8 cellular contexts compared by ENCODE assay signal in the genomic region with DNA sequence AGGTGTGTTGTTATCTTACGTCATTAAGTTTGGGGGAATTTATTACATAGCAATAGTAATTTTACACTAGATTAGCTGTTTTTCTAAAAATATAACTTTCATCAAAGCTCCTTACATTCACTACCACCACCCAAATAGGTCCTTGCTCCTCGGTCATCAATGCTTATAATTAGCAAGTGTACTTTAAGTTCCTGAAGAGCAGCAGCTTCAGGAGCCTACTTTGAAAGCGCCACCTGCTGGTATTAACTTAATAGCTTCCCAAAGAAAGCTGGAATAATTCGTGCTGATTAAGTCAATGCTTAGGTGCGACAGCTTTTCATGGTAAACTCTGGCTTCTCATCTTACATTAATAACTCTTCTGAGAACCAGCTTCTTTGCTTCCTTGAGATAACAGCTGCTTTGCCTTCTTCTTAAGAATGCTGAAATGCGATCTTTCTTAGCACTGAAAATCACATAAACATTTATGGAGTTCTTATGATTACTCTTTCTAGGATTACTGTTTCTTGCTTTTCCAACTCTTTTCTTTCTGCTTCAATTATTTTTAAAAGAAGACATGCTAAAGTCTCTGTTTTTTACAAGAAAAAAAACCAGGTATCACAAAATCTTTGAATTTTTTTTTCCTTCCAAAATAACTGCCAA. TPM values are rescaled to one million over a fixed set of nuclear protein-coding genes. Genes with fewer than 3 reads are reported as not detected.
A peak's percentile ranks its signal among the peaks of the same experiment; 100 is the strongest.
DNase-seq lines count a peak whose midpoint lies in the region; ATAC-seq and TF ChIP-seq lines count a peak whose summit lies in the region.

No MANE protein-coding gene starts in this region.

- 20 to 21% methylated on average over 6 of the region's 6 CpGs for WGBS in esophagus squamous epithelium, 2 donors

- TF ChIP-seq CTCF in NB4 (IDR thresholded peaks at IDR 0.05; ENCODE audit: low read depth, low read length), result peak; percentile 63
- peak; percentile 25 to 83 (median 73) for TF ChIP-seq CTCF in esophagus squamous epithelium (IDR thresholded peaks at IDR 0.05)
- TF ChIP-seq CTCF in neural crest cell (conservative IDR thresholded peaks at IDR 0.05), result peak; percentile 86

- H3K27ac Mint-ChIP-seq in neural crest cell (ENCODE audit: unreplicated experiment), result no peak overlapping the region

- peaks cover 3% of the 10 kb centered on the region for H3K36me3 Mint-ChIP-seq in neural crest cell (ENCODE audit: low read depth)

- peaks cover 0 to 15% (median 0%) of the 10 kb centered on the region in 3 donors for H3K4me1 ChIP-seq in esophagus squamous epithelium

- no peaks in the 10 kb centered on the region for H3K36me3 ChIP-seq in esophagus squamous epithelium

- H3K27me3 ChIP-seq in esophagus squamous epithelium, result no peaks in the 10 kb centered on the region

- no peak for TF ChIP-seq POLR2A in NB4 (IDR thresholded peaks at IDR 0.05; ENCODE audit: extremely low read depth, insufficient read length)
- TF ChIP-seq POLR2A in esophagus squamous epithelium (IDR thresholded peaks at IDR 0.05), result no peak

- H3K4me3 Mint-ChIP-seq in neural crest cell, result no peak overlapping the region

- no peak overlapping the region for H3K27ac ChIP-seq in esophagus squamous epithelium

- H3K4me1 Mint-ChIP-seq in neural crest cell, result no peaks in the 10 kb centered on the region

- H3K9me3 Mint-ChIP-seq in neural crest cell, result no peaks in the 10 kb centered on the region

- intact Hi-C loops in esophagus squamous epithelium (cut with DNase I), result loop anchor here (10.0 kb wide), 1 partner anchor 75 kb away; no protein-coding TSS in a partner anchor

- no peak for ATAC-seq in GM18873 (IDR thresholded peaks at IDR 0.05; ENCODE audit: low FRiP score, unreplicated experiment)

- DNase-seq in stimulated activated naive CD4-positive, alpha-beta T cell (lab: John Stamatoyannopoulos, UW), result peak in 4 of 6 experiments; percentile 14 to 52 (median 32)
- DNase-seq in stimulated activated naive CD4-positive, alpha-beta T cell treated with Interleukin-2 at 50 U/mL for 16 hours (lab: John Stamatoyannopoulos, UW), result no peak
- DNase-seq in NB4 (ENCODE audit: low read depth), result peak; percentile 73
- DNase-seq in SKM-1 treated with dmso at 0.1 percent for 144 hours (lab: John Stamatoyannopoulos, UW; ENCODE audit: unreplicated experiment), result peak; percentile 38
- no peak for DNase-seq in esophagus squamous epithelium (lab: John Stamatoyannopoulos, UW)
- peak; percentile 32 for DNase-seq in neural crest cell (ENCODE audit: low read depth, low spot score)
- no peak for DNase-seq in occipital lobe (lab: John Stamatoyannopoulos, UW)

- no peaks in the 10 kb centered on the region for H3K9me3 ChIP-seq in esophagus squamous epithelium

- H3K27me3 Mint-ChIP-seq in neural crest cell (ENCODE audit: low read depth), result no peaks in the 10 kb centered on the region

- no peak overlapping the region for H3K4me3 ChIP-seq in NB4 (ENCODE audit: low read depth, low read length)
- H3K4me3 ChIP-seq in esophagus squamous epithelium, result no peak overlapping the region

RNA-seq across cellular contexts. Expression of a gene that starts 10.0 kb away (rescaled TPM):
- total RNA-seq in esophagus squamous epithelium (1 to 10 TPM in 3 of 4 donors, under 1 TPM in 1; 0.83 to 5.1 (median 1.6) TPM), neural crest cell (8.3 and 9.4 TPM in 2 replicates), occipital lobe (8.0 TPM)

RNA-seq across cellular contexts. Expression of a gene that starts 14.6 kb away (rescaled TPM):
- total RNA-seq in esophagus squamous epithelium, result 10 to 100 TPM in 1 of 4 donors, 1 to 10 TPM in 3; 7.2 to 15.3 (median 8.0) TPM
- total RNA-seq in neural crest cell, result 27.6 and 31.4 TPM in 2 replicates
- total RNA-seq in occipital lobe, result 14.2 TPM

Comparison
In these comparisons a context has a peak if more than half of its experiments do, and no peak if none do; other contexts are left out.
1. DNase-seq: peak in stimulated activated naive CD4-positive, alpha-beta T cell (4 of 6), NB4 (single experiment), SKM-1 treated with dmso at 0.1 percent for 144 hours (single experiment) and neural crest cell (single experiment); none in stimulated activated naive CD4-positive, alpha-beta T cell treated with Interleukin-2 at 50 U/mL for 16 hours (single experiment), esophagus squamous epithelium (single experiment) and occipital lobe (single experiment).
2. Peak in every context shown above with its lines, with median percentiles within 50 percentile points of each other: CTCF ChIP-seq.